1 cellular context compared by ENCODE assay signal in genomic region chr6:52776711-52777351, GRCh38.
TF ChIP-seq lines count a peak whose summit lies in the region.
"Not testable (repeated sequence)": the region's sequence is repeated elsewhere in the genome, so short reads cannot be mapped to it uniquely, and the experiment has no call there.

No MANE protein-coding gene starts in this region.

TF ChIP-seq in HepG2, 621 proteins besides CTCF, POLR2A, EP300 and RAD21 (continued from another document):
- TF ChIP-seq ZNF788 (CRISPR knock-in tag; IDR thresholded peaks at IDR 0.05; ENCODE audit: borderline replicate concordance) (peak; percentile 43; the same call in 1 of the 2 replicates), SMAD3 (CRISPR knock-in tag; IDR thresholded peaks at IDR 0.05) (0 out of 2 replicates have a peak, but pooled peaks have one; percentile 23), HMG20A (CRISPR knock-in tag; IDR thresholded peaks at IDR 0.05; ENCODE audit: borderline replicate concordance) (0 out of 2 replicates have a peak, but pooled peaks have one; percentile 13), ZNF205 (CRISPR knock-in tag; IDR thresholded peaks at IDR 0.05) (0 out of 2 replicates have a peak, but pooled peaks have one; percentile 40), SOX13 (CRISPR knock-in tag; conservative IDR thresholded peaks at IDR 0.05 in 1 of 2, IDR thresholded peaks at IDR 0.05 in 1 of 2) (peak in 1 of 2 experiments; percentile 57; a peak in 2 of 4 replicates), ZNF350 (CRISPR knock-in tag; IDR thresholded peaks at IDR 0.05; ENCODE audit: borderline replicate concordance, low read depth) (peak; percentile 48; the same call in 1 of the 2 replicates)
- TF ChIP-seq, protein P1, sequence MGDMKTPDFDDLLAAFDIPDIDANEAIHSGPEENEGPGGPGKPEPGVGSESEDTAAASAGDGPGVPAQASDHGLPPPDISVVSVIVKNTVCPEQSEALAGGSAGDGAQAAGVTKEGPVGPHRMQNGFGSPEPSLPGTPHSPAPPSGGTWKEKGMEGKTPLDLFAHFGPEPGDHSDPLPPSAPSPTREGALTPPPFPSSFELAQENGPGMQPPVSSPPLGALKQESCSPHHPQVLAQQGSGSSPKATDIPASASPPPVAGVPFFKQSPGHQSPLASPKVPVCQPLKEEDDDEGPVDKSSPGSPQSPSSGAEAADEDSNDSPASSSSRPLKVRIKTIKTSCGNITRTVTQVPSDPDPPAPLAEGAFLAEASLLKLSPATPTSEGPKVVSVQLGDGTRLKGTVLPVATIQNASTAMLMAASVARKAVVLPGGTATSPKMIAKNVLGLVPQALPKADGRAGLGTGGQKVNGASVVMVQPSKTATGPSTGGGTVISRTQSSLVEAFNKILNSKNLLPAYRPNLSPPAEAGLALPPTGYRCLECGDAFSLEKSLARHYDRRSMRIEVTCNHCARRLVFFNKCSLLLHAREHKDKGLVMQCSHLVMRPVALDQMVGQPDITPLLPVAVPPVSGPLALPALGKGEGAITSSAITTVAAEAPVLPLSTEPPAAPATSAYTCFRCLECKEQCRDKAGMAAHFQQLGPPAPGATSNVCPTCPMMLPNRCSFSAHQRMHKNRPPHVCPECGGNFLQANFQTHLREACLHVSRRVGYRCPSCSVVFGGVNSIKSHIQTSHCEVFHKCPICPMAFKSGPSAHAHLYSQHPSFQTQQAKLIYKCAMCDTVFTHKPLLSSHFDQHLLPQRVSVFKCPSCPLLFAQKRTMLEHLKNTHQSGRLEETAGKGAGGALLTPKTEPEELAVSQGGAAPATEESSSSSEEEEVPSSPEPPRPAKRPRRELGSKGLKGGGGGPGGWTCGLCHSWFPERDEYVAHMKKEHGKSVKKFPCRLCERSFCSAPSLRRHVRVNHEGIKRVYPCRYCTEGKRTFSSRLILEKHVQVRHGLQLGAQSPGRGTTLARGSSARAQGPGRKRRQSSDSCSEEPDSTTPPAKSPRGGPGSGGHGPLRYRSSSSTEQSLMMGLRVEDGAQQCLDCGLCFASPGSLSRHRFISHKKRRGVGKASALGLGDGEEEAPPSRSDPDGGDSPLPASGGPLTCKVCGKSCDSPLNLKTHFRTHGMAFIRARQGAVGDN (CRISPR knock-in tag; IDR thresholded peaks at IDR 0.05) = peak; percentile 71
- not testable (repeated sequence) for TF ChIP-seq SOX13 (IDR thresholded peaks at IDR 0.05)
